20 cellular contexts compared by ENCODE assay signal in the genomic region with DNA sequence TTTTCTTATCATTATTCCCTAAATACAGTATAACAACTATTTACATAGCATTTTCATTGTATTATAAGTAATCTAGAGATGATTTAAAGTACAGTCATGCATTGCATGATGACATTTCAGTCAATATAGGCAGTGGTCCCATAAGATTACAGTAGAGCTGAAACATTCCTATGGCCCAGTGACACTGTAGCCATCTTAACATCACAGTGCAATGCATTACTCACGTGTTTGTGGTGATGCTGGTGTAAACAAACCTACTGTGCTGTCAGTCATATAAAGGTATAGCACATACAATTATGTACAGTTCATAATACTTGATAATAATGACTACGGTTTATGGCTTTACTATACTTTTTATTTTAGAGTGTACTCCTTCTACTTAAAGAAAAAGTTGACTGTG.
"Had no signal": no experiment of that assay in that cellular context is flagged by ENCODE, and none has a peak within 500 bp of the region (broad histone marks: within the 10 kb centered on the region; RNA-seq: fewer than 3 reads in every experiment).

No MANE protein-coding gene starts in this region.

- H3K9ac ChIP-seq: KMS-11 had no signal

- DNase-seq: MV-4-11, NCI-H1048, NCI-H1105, NCI-H1417, NCI-H1436 treated with DMSO at 0.1 percent for 48 hours, NCI-H1694, NCI-H187 treated with DMSO at 0.1 percent for 48 hours, NCI-H2029 treated with DMSO at 0.1 percent for 48 hours, NCI-H2171 treated with DMSO at 0.1 percent for 48 hours, NCI-H345, NCI-H446 treated with DMSO at 0.1 percent for 48 hours, NCI-H524 treated with DMSO at 0.1 percent for 48 hours, NCI-H69, NCI-H774, PC-9, SHP77, T-helper 1 cell had no signal

- H3K4me3 ChIP-seq: PC-9 had no signal

- H3K27ac ChIP-seq: KMS-11, PC-9, RWPE1 had no signal

- H2AFZ ChIP-seq: PC-9 had no signal

- ATAC-seq: SK-N-SH treated with all-trans-retinoic acid at 6 μM for 48 hours had no signal

- H3K4me2 ChIP-seq: KMS-11, PC-9 had no signal
